In genomic region chr17:37450090-37450489, GRCh38 we compare ENCODE assay signal across 20 cellular contexts. TPM values are rescaled to one million over a fixed set of nuclear protein-coding genes. Genes with fewer than 3 reads are reported as not detected.
DNase-seq lines count a peak whose midpoint lies in the region; ATAC-seq, FAIRE-seq and TF ChIP-seq lines count a peak whose summit lies in the region.
"Had no signal": no experiment of that assay in that cellular context is flagged by ENCODE, and none has a peak within 500 bp of the region (broad histone marks: within the 10 kb centered on the region; RNA-seq: fewer than 3 reads in every experiment).

No MANE protein-coding gene starts in this region.

- H3K9ac ChIP-seq in mammary epithelial cell (ENCODE audit: insufficient read depth, low read length) (no peak overlapping the region), kidney (ENCODE audit: low read length in 2 of 2) (peak overlapping the region in 1 of 2 donors; percentile 15)

- H3K27ac ChIP-seq in mammary epithelial cell (ENCODE audit: insufficient read depth, low read depth, low read length) (peak overlapping the region; percentile 4), kidney (ENCODE audit: low read depth in 2 of 2, low read length in 2 of 2) (peak overlapping the region; percentile 49 to 75), thyroid gland (peak overlapping the region; percentile 92 to 97 (median 93))
- H3K27ac ChIP-seq: Peyer's patch, right atrium auricular region, WERI-Rb-1 had no signal

- H3K9me3 ChIP-seq in mammary epithelial cell (replicated peaks; ENCODE audit: insufficient read depth, low read length) (no peaks in the 10 kb centered on the region), kidney (ENCODE audit: control insufficient read depth in 1 of 2, low read length in 2 of 2) (no peaks in the 10 kb centered on the region), thyroid gland (no peaks in the 10 kb centered on the region)
- H3K9me3 ChIP-seq: Peyer's patch, right atrium auricular region had no signal

- peak overlapping the region; percentile 0 for H2AFZ ChIP-seq in mammary epithelial cell (ENCODE audit: low read depth, low read length)

- dilution Hi-C loops in mammary epithelial cell (cut with HindIII; ENCODE audit: low sequenced_read_pairs) = no loop called here

- peak; percentile 87 for DNase-seq in mammary epithelial cell
- no peak for DNase-seq in kidney
- DNase-seq in thyroid gland = peak; percentile 66 to 69
- DNase-seq in activated T-helper 2 cell treated with anti-CD3 and anti-CD28 coated beads, Interferon-gamma antibody, Interleukin-2, Interleukin-4, amounts not matched to agents 10 μg/mL and 5 μg/mL and 100 μg/mL, durations not matched to agents 14 hours and 24 hours and 36 hours (ENCODE audit: low spot score) = no peak
- DNase-seq: GF-D8, NCI-H2081, NCI-H748 treated with DMSO at 0.1 percent for 48 hours, Peyer's patch, SW 1271, WERI-Rb-1 had no signal

- no peak overlapping the region for H3K27ac Mint-ChIP-seq in activated T-helper 2 cell treated with anti-CD3 and anti-CD28 coated beads, Interferon-gamma antibody, Interleukin-2, Interleukin-4, amounts not matched to agents 10 μg/mL and 5 μg/mL and 100 μg/mL, durations not matched to agents 14 hours and 24 hours and 36 hours
- H3K27ac Mint-ChIP-seq: B cell had no signal

- H3K36me3 ChIP-seq in mammary epithelial cell (ENCODE audit: insufficient read depth, low read length) = peaks cover 4% of the 10 kb centered on the region
- peaks cover 0 to 2% of the 10 kb centered on the region in 2 donors for H3K36me3 ChIP-seq in kidney (ENCODE audit: control insufficient read depth in 1 of 2, insufficient read depth in 2 of 2, low read length in 2 of 2)
- H3K36me3 ChIP-seq in thyroid gland = peaks cover 0 to 5% of the 10 kb centered on the region in 2 donors

- intact Hi-C loops in mammary epithelial cell (cut with micrococcal nuclease) (loop anchor here (2.0 kb wide), 1 partner anchor 19 kb away; no protein-coding TSS in a partner anchor), kidney (cut with DNase I) (no loop called here), thyroid gland (cut with DNase I) (loop anchor here (5.0 kb wide), 1 partner anchor 37 kb away; the partner anchor contains the start of gene DUSP14)
- intact Hi-C loops in activated T-helper 2 cell treated with anti-CD3 and anti-CD28 coated beads, Interferon-gamma antibody, Interleukin-2, Interleukin-4, amounts not matched to agents 10 μg/mL and 5 μg/mL and 100 μg/mL, durations not matched to agents 14 hours and 24 hours and 36 hours (cut with micrococcal nuclease) = no loop called here

- in situ Hi-C loops in mammary epithelial cell (cut with MboI; ENCODE audit: low sequenced_read_pairs in 2 of 2) = no loop called here

- H4K20me1 ChIP-seq in mammary epithelial cell (ENCODE audit: insufficient read depth, low read length) = no peaks in the 10 kb centered on the region

- peak in 1 of 2 donors; percentile 78 for TF ChIP-seq POLR2A in thyroid gland (IDR thresholded peaks at IDR 0.05)

- CTCF ChIA-PET in mammary epithelial cell (lab: Charles Lee; ENCODE audit: low non-redundant PET) = no interaction called here

- peaks cover 3% of the 10 kb centered on the region for H3K4me1 Mint-ChIP-seq in activated T-helper 2 cell treated with anti-CD3 and anti-CD28 coated beads, Interferon-gamma antibody, Interleukin-2, Interleukin-4, amounts not matched to agents 10 μg/mL and 5 μg/mL and 100 μg/mL, durations not matched to agents 14 hours and 24 hours and 36 hours (ENCODE audit: low read depth)
- H3K4me1 Mint-ChIP-seq: B cell; central memory CD8-positive, alpha-beta T cell had no signal

- H3K4me3 Mint-ChIP-seq in activated T-helper 2 cell treated with anti-CD3 and anti-CD28 coated beads, Interferon-gamma antibody, Interleukin-2, Interleukin-4, amounts not matched to agents 10 μg/mL and 5 μg/mL and 100 μg/mL, durations not matched to agents 14 hours and 24 hours and 36 hours (ENCODE audit: low read depth) = no peak overlapping the region
- H3K4me3 Mint-ChIP-seq: activated T-helper 17 cell treated with anti-CD3 and anti-CD28 coated beads, Interleukin-2, amount 50 U/mL, for 72 hours; B cell; central memory CD8-positive, alpha-beta T cell; neural crest cell had no signal

- H3K36me3 Mint-ChIP-seq in activated T-helper 2 cell treated with anti-CD3 and anti-CD28 coated beads, Interferon-gamma antibody, Interleukin-2, Interleukin-4, amounts not matched to agents 10 μg/mL and 5 μg/mL and 100 μg/mL, durations not matched to agents 14 hours and 24 hours and 36 hours (ENCODE audit: low read depth) = peaks cover 43% of the 10 kb centered on the region

- H3K4me1 ChIP-seq in mammary epithelial cell (ENCODE audit: insufficient read depth, low read length) = peaks cover 43% of the 10 kb centered on the region
- peaks cover 0 to 6% of the 10 kb centered on the region in 2 donors for H3K4me1 ChIP-seq in kidney (ENCODE audit: control insufficient read depth in 1 of 2, insufficient read depth in 1 of 2, low read depth in 1 of 2, low read length in 2 of 2)
- H3K4me1 ChIP-seq in thyroid gland = peaks cover 63 to 73% of the 10 kb centered on the region in 2 donors
- H3K4me1 ChIP-seq: Peyer's patch, right atrium auricular region had no signal

- H3K9me3 Mint-ChIP-seq in activated T-helper 2 cell treated with anti-CD3 and anti-CD28 coated beads, Interferon-gamma antibody, Interleukin-2, Interleukin-4, amounts not matched to agents 10 μg/mL and 5 μg/mL and 100 μg/mL, durations not matched to agents 14 hours and 24 hours and 36 hours = no peaks in the 10 kb centered on the region
- H3K9me3 Mint-ChIP-seq: activated T-helper 17 cell treated with anti-CD3 and anti-CD28 coated beads, Interleukin-2, amount 50 U/mL, for 72 hours; central memory CD8-positive, alpha-beta T cell; neural crest cell had no signal

- peaks cover 5% of the 10 kb centered on the region for H3K79me2 ChIP-seq in mammary epithelial cell (ENCODE audit: insufficient read depth, low read length)

- ATAC-seq in GM18907 (IDR thresholded peaks at IDR 0.05; ENCODE audit: unreplicated experiment) (no peak), HG02885 (IDR thresholded peaks at IDR 0.05; ENCODE audit: poor library complexity, unreplicated experiment) (no peak)
- ATAC-seq: activated T-helper 17 cell treated with anti-CD3 and anti-CD28 coated beads, Interleukin-2, amount 50 U/mL, for 72 hours had no signal

- no peak for TF ChIP-seq EP300 in Ishikawa (IDR thresholded peaks at IDR 0.05; ENCODE audit: borderline replicate concordance)

- H3K27me3 Mint-ChIP-seq in activated T-helper 2 cell treated with anti-CD3 and anti-CD28 coated beads, Interferon-gamma antibody, Interleukin-2, Interleukin-4, amounts not matched to agents 10 μg/mL and 5 μg/mL and 100 μg/mL, durations not matched to agents 14 hours and 24 hours and 36 hours (ENCODE audit: low read depth) = no peaks in the 10 kb centered on the region
- H3K27me3 Mint-ChIP-seq: activated T-helper 17 cell treated with anti-CD3 and anti-CD28 coated beads, Interleukin-2, amount 50 U/mL, for 72 hours; B cell; central memory CD8-positive, alpha-beta T cell had no signal

- TF ChIP-seq CTCF in mammary epithelial cell (conservative IDR thresholded peaks at IDR 0.05 in 1 of 2, IDR thresholded peaks at IDR 0.05 in 1 of 2; ENCODE audit: extremely low read depth in 1 of 2, insufficient read depth in 1 of 2, low read depth in 1 of 2, low read length in 2 of 2) (no peak), kidney (IDR thresholded peaks at IDR 0.05; ENCODE audit: borderline replicate concordance, extremely low read depth, insufficient read depth) (no peak), thyroid gland (IDR thresholded peaks at IDR 0.05) (no peak)

- TF ChIP-seq RAD21 in Ishikawa (IDR thresholded peaks at IDR 0.05; ENCODE audit: low read depth) = no peak

- 14% methylated on average over 6 of the region's 6 CpGs for WGBS in mammary epithelial cell (ENCODE audit: low coverage, missing lambda C conversion rate)
- 36 to 55% methylated on average over 6 of the region's 6 CpGs for WGBS in thyroid gland, 2 donors

- H3K4me3 ChIP-seq in mammary epithelial cell (replicated peaks in 1 of 3; ENCODE audit: insufficient read depth in 1 of 3, low read depth in 2 of 3, low read length in 3 of 3) (no peak overlapping the region), kidney (ENCODE audit: low read length in 2 of 2) (no peak overlapping the region), thyroid gland (replicated peaks in 1 of 3) (no peak overlapping the region)
- H3K4me3 ChIP-seq: Peyer's patch, right atrium auricular region had no signal

- no TSS peak for BruUV-seq in mammary epithelial cell (replicated peaks; lab: Mats Ljungman, UMichigan)

- H3K27me3 ChIP-seq in mammary epithelial cell (ENCODE audit: insufficient read depth, low read length) (no peaks in the 10 kb centered on the region), thyroid gland (no peaks in the 10 kb centered on the region)
- H3K27me3 ChIP-seq: Peyer's patch, right atrium auricular region had no signal

- no peak for FAIRE-seq in kidney (lab: Jason Lieb, UNC)
- FAIRE-seq: D721Med, frontal cortex had no signal

- peak overlapping the region; percentile 40 for H3K4me2 ChIP-seq in mammary epithelial cell (ENCODE audit: insufficient read depth, low read depth, low read length)

TF ChIP-seq in Ishikawa, 13 proteins besides CTCF, POLR2A, EP300 and RAD21 (continues in another document):
- TF ChIP-seq TEAD4 (IDR thresholded peaks at IDR 0.05) = no peak

RNA-seq across cellular contexts. Expression of gene DUSP14, which starts 39.6 kb away (rescaled TPM):
- total RNA-seq in mammary epithelial cell = 100 to 1,000 TPM; 121 to 148 TPM
- polyA plus RNA-seq in mammary epithelial cell = 132 TPM
- 69.3 TPM for polyA minus RNA-seq in mammary epithelial cell
- total RNA-seq in kidney = 9.7 TPM
- polyA plus RNA-seq in kidney (ENCODE audit: insufficient read depth, low read depth, low replicate concordance) = 13.4 TPM
- 10 to 100 TPM; 52.7 to 74.5 (median 59.0) TPM for total RNA-seq in thyroid gland
- total RNA-seq in activated T-helper 2 cell treated with anti-CD3 and anti-CD28 coated beads, Interferon-gamma antibody, Interleukin-2, Interleukin-4, amounts not matched to agents 10 μg/mL and 5 μg/mL and 100 μg/mL, durations not matched to agents 14 hours and 24 hours and 36 hours = 19.5 and 21.0 TPM in 2 replicates

RNA-seq across cellular contexts. Expression of gene TADA2A, which starts 43.4 kb away (rescaled TPM):
- total RNA-seq in mammary epithelial cell (10 to 100 TPM; 10.3 to 19.1 TPM), kidney (26.0 TPM), thyroid gland (10 to 100 TPM; 19.3 to 33.2 (median 22.1) TPM)
- polyA plus RNA-seq in mammary epithelial cell (10.3 TPM), kidney (ENCODE audit: insufficient read depth, low read depth, low replicate concordance) (6.6 TPM)
- polyA minus RNA-seq in mammary epithelial cell = 37.5 TPM
- total RNA-seq in activated T-helper 2 cell treated with anti-CD3 and anti-CD28 coated beads, Interferon-gamma antibody, Interleukin-2, Interleukin-4, amounts not matched to agents 10 μg/mL and 5 μg/mL and 100 μg/mL, durations not matched to agents 14 hours and 24 hours and 36 hours = 34.3 and 34.6 TPM in 2 replicates

RNA-seq across cellular contexts. Expression of gene ACACA, which starts 43.5 kb away (rescaled TPM):
- total RNA-seq in mammary epithelial cell = 100 to 1,000 TPM in 1 of 2 donors, 10 to 100 TPM in 1; 74.3 to 121 TPM
- polyA plus RNA-seq in mammary epithelial cell = 54.9 TPM
- polyA minus RNA-seq in mammary epithelial cell = 338 TPM
- 34.9 TPM for total RNA-seq in kidney
- 13.8 TPM for polyA plus RNA-seq in kidney (ENCODE audit: insufficient read depth, low read depth, low replicate concordance)
- 10 to 100 TPM; 27.2 to 55.7 (median 38.4) TPM for total RNA-seq in thyroid gland
- total RNA-seq in activated T-helper 2 cell treated with anti-CD3 and anti-CD28 coated beads, Interferon-gamma antibody, Interleukin-2, Interleukin-4, amounts not matched to agents 10 μg/mL and 5 μg/mL and 100 μg/mL, durations not matched to agents 14 hours and 24 hours and 36 hours = 109 and 110 TPM in 2 replicates

Comparison
In these comparisons a context has a peak if more than half of its experiments do, and no peak if none do; other contexts are left out.
1. DNase-seq: peak in mammary epithelial cell (single experiment) and thyroid gland (2 of 2); none in kidney (single experiment) and activated T-helper 2 cell treated with anti-CD3 and anti-CD28 coated beads, Interferon-gamma antibody, Interleukin-2, Interleukin-4, amounts not matched to agents 10 μg/mL and 5 μg/mL and 100 μg/mL, durations not matched to agents 14 hours and 24 hours and 36 hours (single experiment).
2. H3K27ac ChIP-seq: peak in every context shown above with its lines; median percentile 93 in thyroid gland; 62 in kidney; 4 in mammary epithelial cell.
3. intact Hi-C loops: an anchor here in mammary epithelial cell (2.0 kb wide) and thyroid gland (5.0 kb wide); none called in kidney and activated T-helper 2 cell treated with anti-CD3 and anti-CD28 coated beads, Interferon-gamma antibody, Interleukin-2, Interleukin-4, amounts not matched to agents 10 μg/mL and 5 μg/mL and 100 μg/mL, durations not matched to agents 14 hours and 24 hours and 36 hours.